23 cellular contexts compared by ENCODE assay signal in the genomic region with DNA sequence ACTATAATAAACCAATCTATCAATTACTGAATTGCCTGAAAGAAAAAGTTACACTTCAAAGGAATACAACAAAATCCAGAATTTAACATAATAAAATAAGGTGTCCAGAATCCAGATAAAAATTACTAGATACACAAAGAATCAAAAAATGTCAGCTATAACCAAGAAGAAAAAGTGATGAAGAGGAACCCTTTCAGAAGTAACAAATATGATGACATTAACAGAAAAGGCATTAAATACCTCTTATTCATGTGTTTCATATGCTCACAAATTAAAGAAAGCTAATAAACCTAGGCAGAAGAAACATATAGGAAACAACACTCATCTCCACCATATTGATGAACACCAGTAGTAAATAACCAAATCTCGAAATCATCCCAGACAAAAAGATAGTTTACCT.
"Had no signal": no experiment of that assay in that cellular context is flagged by ENCODE, and none has a peak within 500 bp of the region (broad histone marks: within the 10 kb centered on the region; RNA-seq: fewer than 3 reads in every experiment).

No MANE protein-coding gene starts in this region.

- H3K9me3 ChIP-seq: gastrocnemius medialis, lower lobe of right lung had no signal

- H3K4me3 ChIP-seq: coronary artery, dorsolateral prefrontal cortex, esophagus muscularis mucosa, gastrocnemius medialis, heart right ventricle, left lung, lower lobe of right lung, mucosa of descending colon had no signal

- DNase-seq: dermis blood vessel endothelial cell; dorsolateral prefrontal cortex; effector CD4-positive, alpha-beta T cell; effector memory CD4-positive, alpha-beta T cell; foreskin keratinocyte; gastrocnemius medialis; glutamatergic neuron; head of caudate nucleus; heart right ventricle; hippocampal formation; left cardiac atrium; left lung; left ventricle myocardium superior; lower lobe of right lung; mesenchymal stem cell; mucosa of descending colon; naive B cell had no signal

- H3K27me3 ChIP-seq: dorsolateral prefrontal cortex, esophagus muscularis mucosa, foreskin keratinocyte, gastrocnemius medialis, heart right ventricle, left lung had no signal

- H3K27ac ChIP-seq: coronary artery, dorsolateral prefrontal cortex, esophagus muscularis mucosa, foreskin keratinocyte, gastrocnemius medialis, heart right ventricle, left lung, lower lobe of right lung had no signal

- H3K4me1 ChIP-seq: esophagus muscularis mucosa, foreskin keratinocyte, gastrocnemius medialis, heart right ventricle, left lung, lower lobe of right lung had no signal

- H3K36me3 ChIP-seq: esophagus muscularis mucosa, gastrocnemius medialis, heart right ventricle, left lung, lower lobe of right lung had no signal

- ATAC-seq: foreskin keratinocyte, gastrocnemius medialis, heart right ventricle, left cardiac atrium, left lung, left ventricle myocardium superior, lower lobe of right lung, mucosa of descending colon had no signal

- FAIRE-seq: colon, endothelial cell of umbilical vein, islet of Langerhans, keratinocyte had no signal
